In the genomic region with DNA sequence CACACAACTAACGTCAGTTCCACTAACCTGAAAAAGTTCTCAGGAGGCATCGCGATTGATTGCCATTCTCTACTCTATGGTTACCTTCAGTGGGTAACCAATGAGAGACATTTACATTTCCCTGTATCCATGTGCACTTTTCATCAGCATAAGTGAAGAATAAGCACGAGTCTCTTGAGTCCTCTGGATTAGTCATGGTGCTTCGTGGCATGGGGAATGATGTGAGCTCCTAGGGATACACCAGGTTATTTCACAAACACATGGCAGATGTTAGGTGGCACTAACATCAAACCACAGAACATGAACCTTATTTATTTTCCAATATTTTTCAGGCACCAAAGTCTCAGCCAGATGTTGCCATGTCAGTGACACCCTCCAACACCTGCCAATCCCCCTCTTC, we compare ENCODE assay signal across 17 cellular contexts.
DNase-seq lines count a peak whose midpoint lies in the region; ATAC-seq and TF ChIP-seq lines count a peak whose summit lies in the region.
"Had no signal": no experiment of that assay in that cellular context is flagged by ENCODE, and none has a peak within 500 bp of the region (broad histone marks: within the 10 kb centered on the region; RNA-seq: fewer than 3 reads in every experiment).

No MANE protein-coding gene starts in this region.

- no peak for DNase-seq in activated CD4-positive, alpha-beta memory T cell treated with anti-CD3 and anti-CD28 coated beads for 36 hours
- no peak for DNase-seq in activated CD4-positive, alpha-beta memory T cell treated with anti-CD3 and anti-CD28 coated beads, Interleukin-2, amount 10 ng/mL, durations not matched to agents 7 days and 5 days
- DNase-seq in HFF-Myc (ENCODE audit: extremely low read depth, low read depth) (peak; percentile 43), NCI-H1930 (lab: John Stamatoyannopoulos, UW) (no peak), posterior cingulate gyrus (no peak)
- no peak for DNase-seq in naive thymus-derived CD8-positive, alpha-beta T cell
- DNase-seq: ACHN, anterior cingulate cortex, Caco-2, MG63, NCI-H510A, right cardiac atrium, stomach, upper lobe of right lung had no signal

- peaks cover 98% of the 10 kb centered on the region for H3K4me1 Mint-ChIP-seq in activated CD4-positive, alpha-beta memory T cell treated with anti-CD3 and anti-CD28 coated beads for 36 hours (ENCODE audit: low read depth)
- peaks cover 93% of the 10 kb centered on the region for H3K4me1 Mint-ChIP-seq in activated CD4-positive, alpha-beta memory T cell treated with anti-CD3 and anti-CD28 coated beads, Interleukin-2, amount 10 ng/mL, durations not matched to agents 7 days and 5 days
- peaks cover 83% of the 10 kb centered on the region for H3K4me1 Mint-ChIP-seq in activated T-helper 17 cell treated with anti-CD3 and anti-CD28 coated beads, Interleukin-2, amount 50 U/mL, for 72 hours
- peaks cover 57 to 94% (median 88%) of the 10 kb centered on the region in 4 donors for H3K4me1 Mint-ChIP-seq in naive thymus-derived CD8-positive, alpha-beta T cell

- H3K27me3 Mint-ChIP-seq in activated CD4-positive, alpha-beta memory T cell treated with anti-CD3 and anti-CD28 coated beads for 36 hours, result no peaks in the 10 kb centered on the region
- no peaks in the 10 kb centered on the region for H3K27me3 Mint-ChIP-seq in activated CD4-positive, alpha-beta memory T cell treated with anti-CD3 and anti-CD28 coated beads, Interleukin-2, amount 10 ng/mL, durations not matched to agents 7 days and 5 days
- H3K27me3 Mint-ChIP-seq in activated T-helper 17 cell treated with anti-CD3 and anti-CD28 coated beads, Interleukin-2, amount 50 U/mL, for 72 hours, result no peaks in the 10 kb centered on the region
- H3K27me3 Mint-ChIP-seq in naive thymus-derived CD8-positive, alpha-beta T cell, result no peaks in the 10 kb centered on the region

- intact Hi-C loops in activated CD4-positive, alpha-beta memory T cell treated with anti-CD3 and anti-CD28 coated beads for 36 hours (cut with micrococcal nuclease), result loop anchor here (10.0 kb wide), 1 partner anchor 324 kb away; a partner anchor contains a TSS
- intact Hi-C loops in posterior cingulate gyrus (cut with DNase I), result no loop called here

- POLR2A ChIA-PET in activated CD4-positive, alpha-beta memory T cell treated with anti-CD3 and anti-CD28 coated beads for 36 hours (lab: Charles Lee), result interaction anchor here (4.5 kb wide), 1 partner anchor 15 kb away, joined by 24 read pairs; no protein-coding TSS in a partner anchor
- POLR2A ChIA-PET in activated CD4-positive, alpha-beta memory T cell treated with anti-CD3 and anti-CD28 coated beads, Interleukin-2, amount 10 ng/mL, durations not matched to agents 7 days and 5 days (lab: Charles Lee), result interaction anchor here (1.3 to 4.2 kb wide), 2 partner anchors 15 to 17 kb away, joined by 4 to 16 read pairs; no protein-coding TSS in a partner anchor
- POLR2A ChIA-PET in naive thymus-derived CD8-positive, alpha-beta T cell (lab: Charles Lee), result no interaction called here

- CTCF ChIA-PET in activated CD4-positive, alpha-beta memory T cell treated with anti-CD3 and anti-CD28 coated beads for 36 hours (lab: Charles Lee), result interaction anchor here (1.2 to 2.6 kb wide), 3 partner anchors 9 to 47 kb away, joined by 3 to 15 read pairs (median 3); no protein-coding TSS in a partner anchor
- CTCF ChIA-PET in activated CD4-positive, alpha-beta memory T cell treated with anti-CD3 and anti-CD28 coated beads, Interleukin-2, amount 10 ng/mL, durations not matched to agents 7 days and 5 days (lab: Charles Lee), result no interaction called here

- no peak overlapping the region for H3K4me3 ChIP-seq in HFF-Myc (replicated peaks; ENCODE audit: low read depth, low read length)
- H3K4me3 ChIP-seq: MG63, SJSA1, stomach, upper lobe of right lung had no signal

- no peak for TF ChIP-seq CTCF in HFF-Myc (IDR thresholded peaks at IDR 0.05; ENCODE audit: low read depth, low read length, missing control alignments)

- H3K27ac Mint-ChIP-seq in activated CD4-positive, alpha-beta memory T cell treated with anti-CD3 and anti-CD28 coated beads for 36 hours, result peak overlapping the region; percentile 31
- H3K27ac Mint-ChIP-seq in activated CD4-positive, alpha-beta memory T cell treated with anti-CD3 and anti-CD28 coated beads, Interleukin-2, amount 10 ng/mL, durations not matched to agents 7 days and 5 days, result no peak overlapping the region
- H3K27ac Mint-ChIP-seq in activated T-helper 17 cell treated with anti-CD3 and anti-CD28 coated beads, Interleukin-2, amount 50 U/mL, for 72 hours, result peak overlapping the region; percentile 96
- peak overlapping the region in 8 of 10 donors; percentile 14 to 87 (median 57) for H3K27ac Mint-ChIP-seq in naive thymus-derived CD8-positive, alpha-beta T cell

- H3K36me3 Mint-ChIP-seq in activated CD4-positive, alpha-beta memory T cell treated with anti-CD3 and anti-CD28 coated beads for 36 hours, result peaks cover 51% of the 10 kb centered on the region
- H3K36me3 Mint-ChIP-seq in activated CD4-positive, alpha-beta memory T cell treated with anti-CD3 and anti-CD28 coated beads, Interleukin-2, amount 10 ng/mL, durations not matched to agents 7 days and 5 days (ENCODE audit: low read depth), result peaks cover 30% of the 10 kb centered on the region
- peaks cover 89% of the 10 kb centered on the region for H3K36me3 Mint-ChIP-seq in activated T-helper 17 cell treated with anti-CD3 and anti-CD28 coated beads, Interleukin-2, amount 50 U/mL, for 72 hours (ENCODE audit: low read depth)
- H3K36me3 Mint-ChIP-seq in naive thymus-derived CD8-positive, alpha-beta T cell, result peaks cover 0 to 26% (median 17%) of the 10 kb centered on the region in 3 donors

- ATAC-seq in activated T-helper 17 cell treated with anti-CD3 and anti-CD28 coated beads, Interleukin-2, amount 50 U/mL, for 72 hours (replicated peaks), result no peak
- no peak for ATAC-seq in naive thymus-derived CD8-positive, alpha-beta T cell
- ATAC-seq in HG03520 (IDR thresholded peaks at IDR 0.05; ENCODE audit: unreplicated experiment), result no peak
- ATAC-seq: right cardiac atrium, upper lobe of right lung had no signal

- no peaks in the 10 kb centered on the region for H3K9me3 Mint-ChIP-seq in activated CD4-positive, alpha-beta memory T cell treated with anti-CD3 and anti-CD28 coated beads for 36 hours
- H3K9me3 Mint-ChIP-seq in activated CD4-positive, alpha-beta memory T cell treated with anti-CD3 and anti-CD28 coated beads, Interleukin-2, amount 10 ng/mL, durations not matched to agents 7 days and 5 days, result no peaks in the 10 kb centered on the region
- no peaks in the 10 kb centered on the region for H3K9me3 Mint-ChIP-seq in activated T-helper 17 cell treated with anti-CD3 and anti-CD28 coated beads, Interleukin-2, amount 50 U/mL, for 72 hours
- H3K9me3 Mint-ChIP-seq in naive thymus-derived CD8-positive, alpha-beta T cell, result no peaks in the 10 kb centered on the region

- H3K4me3 Mint-ChIP-seq in activated CD4-positive, alpha-beta memory T cell treated with anti-CD3 and anti-CD28 coated beads for 36 hours, result no peak overlapping the region
- H3K4me3 Mint-ChIP-seq in activated CD4-positive, alpha-beta memory T cell treated with anti-CD3 and anti-CD28 coated beads, Interleukin-2, amount 10 ng/mL, durations not matched to agents 7 days and 5 days, result no peak overlapping the region
- peak overlapping the region; percentile 74 for H3K4me3 Mint-ChIP-seq in activated T-helper 17 cell treated with anti-CD3 and anti-CD28 coated beads, Interleukin-2, amount 50 U/mL, for 72 hours
- no peak overlapping the region for H3K4me3 Mint-ChIP-seq in naive thymus-derived CD8-positive, alpha-beta T cell
